ENCODE assay signal across 1 cellular context in the genomic region with DNA sequence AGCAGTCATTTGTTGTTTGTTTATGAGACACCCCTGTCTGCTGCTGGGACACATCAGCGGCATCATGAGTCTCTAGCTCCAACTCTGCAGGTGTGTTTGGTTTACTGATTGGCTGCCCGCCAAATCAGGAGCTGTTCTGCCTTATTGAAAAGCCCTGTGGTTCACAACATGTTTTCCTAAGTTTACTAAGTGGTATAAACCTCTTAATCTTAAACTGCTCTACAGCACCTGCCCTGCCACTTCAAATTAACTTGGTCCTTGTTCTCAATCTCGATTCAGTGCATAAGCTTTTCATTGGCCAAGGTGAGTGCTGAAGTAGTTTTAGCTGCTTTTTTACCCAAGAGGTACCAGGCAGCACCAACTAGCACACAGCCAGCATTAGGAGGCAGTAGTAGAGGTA.
TF ChIP-seq lines count a peak whose summit lies in the region.

No MANE protein-coding gene starts in this region.

TF ChIP-seq in GM12878, 131 proteins besides CTCF, POLR2A, EP300 and RAD21 (continued from another document):
- TF ChIP-seq, protein P1, sequence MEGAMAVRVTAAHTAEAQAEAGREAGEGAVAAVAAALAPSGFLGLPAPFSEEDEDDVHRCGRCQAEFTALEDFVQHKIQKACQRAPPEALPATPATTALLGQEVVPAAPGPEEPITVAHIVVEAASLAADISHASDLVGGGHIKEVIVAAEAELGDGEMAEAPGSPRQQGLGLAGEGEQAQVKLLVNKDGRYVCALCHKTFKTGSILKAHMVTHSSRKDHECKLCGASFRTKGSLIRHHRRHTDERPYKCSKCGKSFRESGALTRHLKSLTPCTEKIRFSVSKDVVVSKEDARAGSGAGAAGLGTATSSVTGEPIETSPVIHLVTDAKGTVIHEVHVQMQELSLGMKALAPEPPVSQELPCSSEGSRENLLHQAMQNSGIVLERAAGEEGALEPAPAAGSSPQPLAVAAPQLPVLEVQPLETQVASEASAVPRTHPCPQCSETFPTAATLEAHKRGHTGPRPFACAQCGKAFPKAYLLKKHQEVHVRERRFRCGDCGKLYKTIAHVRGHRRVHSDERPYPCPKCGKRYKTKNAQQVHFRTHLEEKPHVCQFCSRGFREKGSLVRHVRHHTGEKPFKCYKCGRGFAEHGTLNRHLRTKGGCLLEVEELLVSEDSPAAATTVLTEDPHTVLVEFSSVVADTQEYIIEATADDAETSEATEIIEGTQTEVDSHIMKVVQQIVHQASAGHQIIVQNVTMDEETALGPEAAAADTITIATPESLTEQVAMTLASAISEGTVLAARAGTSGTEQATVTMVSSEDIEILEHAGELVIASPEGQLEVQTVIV (IDR thresholded peaks at IDR 0.05; ENCODE audit: borderline replicate concordance, partially characterized antibody), result no peak
- TF ChIP-seq, protein P2, sequence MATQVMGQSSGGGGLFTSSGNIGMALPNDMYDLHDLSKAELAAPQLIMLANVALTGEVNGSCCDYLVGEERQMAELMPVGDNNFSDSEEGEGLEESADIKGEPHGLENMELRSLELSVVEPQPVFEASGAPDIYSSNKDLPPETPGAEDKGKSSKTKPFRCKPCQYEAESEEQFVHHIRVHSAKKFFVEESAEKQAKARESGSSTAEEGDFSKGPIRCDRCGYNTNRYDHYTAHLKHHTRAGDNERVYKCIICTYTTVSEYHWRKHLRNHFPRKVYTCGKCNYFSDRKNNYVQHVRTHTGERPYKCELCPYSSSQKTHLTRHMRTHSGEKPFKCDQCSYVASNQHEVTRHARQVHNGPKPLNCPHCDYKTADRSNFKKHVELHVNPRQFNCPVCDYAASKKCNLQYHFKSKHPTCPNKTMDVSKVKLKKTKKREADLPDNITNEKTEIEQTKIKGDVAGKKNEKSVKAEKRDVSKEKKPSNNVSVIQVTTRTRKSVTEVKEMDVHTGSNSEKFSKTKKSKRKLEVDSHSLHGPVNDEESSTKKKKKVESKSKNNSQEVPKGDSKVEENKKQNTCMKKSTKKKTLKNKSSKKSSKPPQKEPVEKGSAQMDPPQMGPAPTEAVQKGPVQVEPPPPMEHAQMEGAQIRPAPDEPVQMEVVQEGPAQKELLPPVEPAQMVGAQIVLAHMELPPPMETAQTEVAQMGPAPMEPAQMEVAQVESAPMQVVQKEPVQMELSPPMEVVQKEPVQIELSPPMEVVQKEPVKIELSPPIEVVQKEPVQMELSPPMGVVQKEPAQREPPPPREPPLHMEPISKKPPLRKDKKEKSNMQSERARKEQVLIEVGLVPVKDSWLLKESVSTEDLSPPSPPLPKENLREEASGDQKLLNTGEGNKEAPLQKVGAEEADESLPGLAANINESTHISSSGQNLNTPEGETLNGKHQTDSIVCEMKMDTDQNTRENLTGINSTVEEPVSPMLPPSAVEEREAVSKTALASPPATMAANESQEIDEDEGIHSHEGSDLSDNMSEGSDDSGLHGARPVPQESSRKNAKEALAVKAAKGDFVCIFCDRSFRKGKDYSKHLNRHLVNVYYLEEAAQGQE (IDR thresholded peaks at IDR 0.05; ENCODE audit: low read depth, low read length), result no peak
- TF ChIP-seq RFX5 (IDR thresholded peaks at IDR 0.05; ENCODE audit: low read depth, low read length) (no peak), ZNF274 (IDR thresholded peaks at IDR 0.05; ENCODE audit: insufficient read depth, insufficient read length) (no peak), RUNX3 (IDR thresholded peaks at IDR 0.05; ENCODE audit: low read length) (no peak), ETV6 (conservative IDR thresholded peaks at IDR 0.05 in 1 of 2, IDR thresholded peaks at IDR 0.05 in 1 of 2; ENCODE audit: borderline replicate concordance in 1 of 2, low read depth in 1 of 2) (no peak), MEF2B (IDR thresholded peaks at IDR 0.05; ENCODE audit: partially characterized antibody, poor library complexity, severe bottlenecking) (no peak), ZNF24 (IDR thresholded peaks at IDR 0.05) (no peak)
- TF ChIP-seq, protein P3, sequence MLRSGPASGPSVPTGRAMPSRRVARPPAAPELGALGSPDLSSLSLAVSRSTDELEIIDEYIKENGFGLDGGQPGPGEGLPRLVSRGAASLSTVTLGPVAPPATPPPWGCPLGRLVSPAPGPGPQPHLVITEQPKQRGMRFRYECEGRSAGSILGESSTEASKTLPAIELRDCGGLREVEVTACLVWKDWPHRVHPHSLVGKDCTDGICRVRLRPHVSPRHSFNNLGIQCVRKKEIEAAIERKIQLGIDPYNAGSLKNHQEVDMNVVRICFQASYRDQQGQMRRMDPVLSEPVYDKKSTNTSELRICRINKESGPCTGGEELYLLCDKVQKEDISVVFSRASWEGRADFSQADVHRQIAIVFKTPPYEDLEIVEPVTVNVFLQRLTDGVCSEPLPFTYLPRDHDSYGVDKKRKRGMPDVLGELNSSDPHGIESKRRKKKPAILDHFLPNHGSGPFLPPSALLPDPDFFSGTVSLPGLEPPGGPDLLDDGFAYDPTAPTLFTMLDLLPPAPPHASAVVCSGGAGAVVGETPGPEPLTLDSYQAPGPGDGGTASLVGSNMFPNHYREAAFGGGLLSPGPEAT (IDR thresholded peaks at IDR 0.05; ENCODE audit: low read depth), result no peak
